10 cellular contexts compared by ENCODE assay signal in genomic region chr4:138775890-138776289, GRCh38.
DNase-seq lines count a peak whose midpoint lies in the region; ATAC-seq and TF ChIP-seq lines count a peak whose summit lies in the region.
"Had no signal": no experiment of that assay in that cellular context is flagged by ENCODE, and none has a peak within 500 bp of the region (broad histone marks: within the 10 kb centered on the region; RNA-seq: fewer than 3 reads in every experiment).

No MANE protein-coding gene starts in this region.

- H3K36me3 ChIP-seq in testis (ENCODE audit: low read depth, missing control alignments) = no peaks in the 10 kb centered on the region

- H3K4me1 ChIP-seq in testis = no peaks in the 10 kb centered on the region

- WGBS in testis, 2 donors = 63 to 67% methylated on average over 6 of the region's 6 CpGs

- no peaks in the 10 kb centered on the region for H3K27me3 ChIP-seq in testis

- intact Hi-C loops in testis (cut with DNase I; ENCODE audit: low total_unique reads) = no loop called here

- DNase-seq in CD1c-positive myeloid dendritic cell (ENCODE audit: extremely low spot score) = peak; percentile 40
- peak; percentile 23 for DNase-seq in HT1080 (ENCODE audit: low read depth)
- peak; percentile 5 for DNase-seq in fibroblast of villous mesenchyme (ENCODE audit: low read depth)
- no peak for DNase-seq in DMS53 treated with DMSO at 0.1 percent for 48 hours (lab: John Stamatoyannopoulos, UW; ENCODE audit: unreplicated experiment)
- DNase-seq in testis = no peak
- no peak for DNase-seq in COLO829 (ENCODE audit: low spot score)
- DNase-seq in activated T-cell treated with anti-CD3 and anti-CD28 coated beads, Interleukin-2, amount 50 U/mL, for 48 hours = no peak
- DNase-seq: activated CD8-positive, alpha-beta T cell treated with anti-CD3 and anti-CD28 coated beads for 36 hours had no signal

- ATAC-seq in GM21528 (IDR thresholded peaks at IDR 0.05; ENCODE audit: low FRiP score, unreplicated experiment) = peak; percentile 75
- ATAC-seq: activated CD8-positive, alpha-beta T cell treated with anti-CD3 and anti-CD28 coated beads for 36 hours had no signal

- TF ChIP-seq POLR2A in testis (IDR thresholded peaks at IDR 0.05) = no peak

- no peak overlapping the region for H3K4me3 ChIP-seq in fibroblast of villous mesenchyme (ENCODE audit: low read depth, low read length)
- H3K4me3 ChIP-seq in testis = no peak overlapping the region
- H3K4me3 ChIP-seq: coronary artery had no signal

- TF ChIP-seq CTCF in fibroblast of villous mesenchyme (IDR thresholded peaks at IDR 0.05; ENCODE audit: insufficient read depth, low read depth, low read length) (no peak), testis (IDR thresholded peaks at IDR 0.05) (no peak)

- H3K27ac ChIP-seq in testis = no peak overlapping the region
- H3K27ac ChIP-seq: coronary artery had no signal

- no peaks in the 10 kb centered on the region for H3K9me3 ChIP-seq in testis

Comparison
In these comparisons a context has a peak if more than half of its experiments do, and no peak if none do; other contexts are left out.
1. DNase-seq: peak in CD1c-positive myeloid dendritic cell (single experiment), HT1080 (single experiment) and fibroblast of villous mesenchyme (single experiment); none in DMS53 treated with DMSO at 0.1 percent for 48 hours (single experiment), testis (single experiment), COLO829 (single experiment) and activated T-cell treated with anti-CD3 and anti-CD28 coated beads, Interleukin-2, amount 50 U/mL, for 48 hours (0 of 2).